In genomic region chr20:16520154-16520553, GRCh38 we compare ENCODE assay signal across 1 cellular context.
TF ChIP-seq lines count a peak whose summit lies in the region.

No MANE protein-coding gene starts in this region.

TF ChIP-seq in H1, 55 proteins besides CTCF, POLR2A, EP300 and RAD21:
- 0 out of 2 replicates have a peak, but pooled peaks have one; percentile 15 for TF ChIP-seq BACH1 (IDR thresholded peaks at IDR 0.05; ENCODE audit: low read length)
- TF ChIP-seq BCL11A (IDR thresholded peaks at IDR 0.05; ENCODE audit: low read depth in 2 of 2, low read length in 2 of 2) = no peak
